19 cellular contexts compared by ENCODE assay signal in the genomic region with DNA sequence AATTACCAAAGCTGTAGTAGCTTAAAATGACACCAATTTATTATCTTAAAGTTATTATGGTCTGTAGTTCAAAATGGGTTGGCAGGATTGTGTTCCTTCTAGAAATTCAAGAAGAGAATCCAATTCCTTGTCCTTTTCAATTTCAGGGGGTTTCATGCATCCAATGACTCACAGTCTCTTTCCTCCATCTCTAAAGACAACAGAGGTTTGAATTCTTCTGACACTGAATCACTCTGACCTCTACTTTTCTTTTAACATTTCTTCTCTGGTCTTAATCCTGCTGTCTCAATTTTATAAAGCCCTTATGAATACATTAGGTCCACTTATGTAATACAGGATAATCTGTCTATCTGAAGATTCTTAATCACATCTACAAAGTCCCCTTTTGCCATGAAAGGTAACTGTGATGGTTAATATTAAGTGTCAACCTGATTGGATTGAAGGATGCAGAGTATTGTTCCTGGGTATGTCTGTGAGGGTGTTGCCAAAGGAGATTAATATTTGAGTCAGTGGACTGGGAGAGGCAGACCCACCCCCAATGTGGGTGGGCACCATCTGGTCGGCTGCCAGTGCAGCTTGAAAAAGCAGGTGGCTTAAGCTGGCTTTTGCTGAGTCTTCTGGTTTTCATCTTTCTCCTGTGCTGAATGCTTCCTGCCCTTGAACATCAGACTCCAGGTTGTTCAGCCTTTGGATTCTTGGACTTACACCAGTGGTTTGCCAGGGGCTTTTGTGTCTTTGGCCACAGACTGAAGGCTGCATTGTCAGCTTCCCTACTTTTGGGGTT.
DNase-seq lines count a peak whose midpoint lies in the region; ATAC-seq and TF ChIP-seq lines count a peak whose summit lies in the region.
"Had no signal": no experiment of that assay in that cellular context is flagged by ENCODE, and none has a peak within 500 bp of the region (broad histone marks: within the 10 kb centered on the region; RNA-seq: fewer than 3 reads in every experiment).

No MANE protein-coding gene starts in this region.

- ATAC-seq in HG02623 (IDR thresholded peaks at IDR 0.05; ENCODE audit: unreplicated experiment) (no peak), T-helper 17 cell (no peak), GM19351 (IDR thresholded peaks at IDR 0.05; ENCODE audit: unreplicated experiment) (no peak), HG02678 (IDR thresholded peaks at IDR 0.05; ENCODE audit: unreplicated experiment) (no peak)
- ATAC-seq: activated naive CD8-positive, alpha-beta T cell treated with anti-CD3 and anti-CD28 coated beads, Interleukin-2, amount 50 U/mL, for 24 hours; heart left ventricle had no signal

- H3K36me3 ChIP-seq in WERI-Rb-1: no peaks in the 10 kb centered on the region
- H3K36me3 ChIP-seq: heart left ventricle, left ventricle myocardium inferior had no signal

- no peak overlapping the region for H3K27ac Mint-ChIP-seq in T-helper 17 cell
- H3K27ac Mint-ChIP-seq: activated naive CD8-positive, alpha-beta T cell treated with anti-CD3 and anti-CD28 coated beads, Interleukin-2, amount 50 U/mL, for 24 hours; nephron progenitor cell had no signal

- H3K4me3 Mint-ChIP-seq in T-helper 17 cell: no peak overlapping the region
- H3K4me3 Mint-ChIP-seq: activated naive CD8-positive, alpha-beta T cell treated with anti-CD3 and anti-CD28 coated beads, Interleukin-2, amount 50 U/mL, for 24 hours; nephron progenitor cell had no signal

- H3K4me3 ChIP-seq in WERI-Rb-1 (ENCODE audit: low read depth, low read length): no peak overlapping the region
- H3K4me3 ChIP-seq: dorsolateral prefrontal cortex, heart left ventricle, left ventricle myocardium inferior, skin epidermis, testis had no signal

- H3K4me1 Mint-ChIP-seq in T-helper 17 cell: no peaks in the 10 kb centered on the region
- H3K4me1 Mint-ChIP-seq: activated naive CD8-positive, alpha-beta T cell treated with anti-CD3 and anti-CD28 coated beads, Interleukin-2, amount 50 U/mL, for 24 hours had no signal

- H3K27ac ChIP-seq in WERI-Rb-1: peak overlapping the region; percentile 14; the same call in 1 of the 2 replicates
- H3K27ac ChIP-seq: 22Rv1, dorsolateral prefrontal cortex, heart left ventricle, left ventricle myocardium inferior, skin epidermis, testis had no signal

- DNase-seq in DMS 273 (lab: John Stamatoyannopoulos, UW; ENCODE audit: unreplicated experiment) (peak; percentile 1), DMS 273 treated with DMSO at 0.1 percent for 48 hours (lab: John Stamatoyannopoulos, UW) (no peak), WERI-Rb-1 (peak; percentile 76), hepatic stellate cell (ENCODE audit: low spot score) (peak; percentile 9), T-helper 17 cell (no peak)
- DNase-seq: activated naive CD8-positive, alpha-beta T cell treated with anti-CD3 and anti-CD28 coated beads, Interleukin-2, amount 50 U/mL, for 24 hours; dorsolateral prefrontal cortex; heart left ventricle; KBM-7; left ventricle myocardium inferior; NCI-H1436 treated with DMSO at 0.1 percent for 48 hours; NCI-H748 treated with DMSO at 0.1 percent for 48 hours; nephron progenitor cell; testis had no signal

- no peaks in the 10 kb centered on the region for H3K27me3 Mint-ChIP-seq in T-helper 17 cell
- H3K27me3 Mint-ChIP-seq: activated naive CD8-positive, alpha-beta T cell treated with anti-CD3 and anti-CD28 coated beads, Interleukin-2, amount 50 U/mL, for 24 hours had no signal

- no peaks in the 10 kb centered on the region for H3K36me3 Mint-ChIP-seq in T-helper 17 cell (ENCODE audit: low read depth)

- H3K9me3 ChIP-seq in WERI-Rb-1 (ENCODE audit: severe bottlenecking) (no peaks in the 10 kb centered on the region), T-helper 17 cell (ENCODE audit: control insufficient read depth, low read length, poor library complexity, severe bottlenecking) (no peaks in the 10 kb centered on the region)
- H3K9me3 ChIP-seq: heart left ventricle, left ventricle myocardium inferior, testis had no signal

- TF ChIP-seq CTCF in WERI-Rb-1 (IDR thresholded peaks at IDR 0.05; ENCODE audit: low read depth, low read length): no peak

- H3K27me3 ChIP-seq in WERI-Rb-1 (ENCODE audit: insufficient read depth, low read depth, severe bottlenecking): no peaks in the 10 kb centered on the region
- H3K27me3 ChIP-seq: dorsolateral prefrontal cortex, heart left ventricle, testis had no signal

Comparison
In these comparisons a context has a peak if more than half of its experiments do, and no peak if none do; other contexts are left out.
1. DNase-seq: peak in DMS 273 (single experiment), WERI-Rb-1 (single experiment) and hepatic stellate cell (single experiment); none in DMS 273 treated with DMSO at 0.1 percent for 48 hours (single experiment) and T-helper 17 cell (0 of 3).